ENCODE assay signal across 21 cellular contexts in the genomic region with DNA sequence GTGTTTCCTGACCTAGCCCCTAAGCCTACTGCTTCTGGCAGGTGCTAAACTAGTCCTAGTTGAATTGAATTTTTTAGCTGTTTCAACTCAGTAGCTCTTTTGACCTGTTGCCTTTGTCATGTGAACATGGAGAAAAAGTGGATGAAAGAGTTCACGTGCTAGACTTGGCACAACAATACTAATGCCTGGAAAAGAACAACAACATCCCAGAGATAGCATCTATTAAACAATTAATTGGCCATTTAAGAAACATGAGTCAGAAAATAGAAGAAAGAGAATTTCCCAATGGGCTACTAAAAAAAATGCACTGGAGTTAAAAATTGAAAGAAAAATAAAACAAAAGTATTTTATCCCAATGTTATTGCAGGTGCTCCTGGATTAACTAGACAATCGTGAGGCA. TPM values are rescaled to one million over a fixed set of nuclear protein-coding genes. Genes with fewer than 3 reads are reported as not detected.
DNase-seq lines count a peak whose midpoint lies in the region; ATAC-seq, FAIRE-seq and TF ChIP-seq lines count a peak whose summit lies in the region.
"Had no signal": no experiment of that assay in that cellular context is flagged by ENCODE, and none has a peak within 500 bp of the region (broad histone marks: within the 10 kb centered on the region; RNA-seq: fewer than 3 reads in every experiment).

No MANE protein-coding gene starts in this region.

- BruUV-seq in K562 (replicated peaks; lab: Mats Ljungman, UMichigan), result no TSS peak

- no peaks in the 10 kb centered on the region for H3K9me3 ChIP-seq in K562 (replicated peaks; ENCODE audit: control insufficient read depth, insufficient read depth, low read depth, low read length)
- H3K9me3 ChIP-seq: BE2C had no signal

- intact Hi-C loops in K562 (cut with micrococcal nuclease), result no loop called here
- intact Hi-C loops in sciatic nerve (cut with DNase I), result no loop called here

- no peak overlapping the region for H3K27ac ChIP-seq in K562 (ENCODE audit: extremely low read depth, low read depth, low read length)
- H3K27ac ChIP-seq: GM23248, HL-60 had no signal

- ATAC-seq in K562 (no peak), sciatic nerve (peak; percentile 61), HG03175 (IDR thresholded peaks at IDR 0.05; ENCODE audit: unreplicated experiment) (no peak), GM18868 (IDR thresholded peaks at IDR 0.05; ENCODE audit: unreplicated experiment) (no peak)

- no peak overlapping the region for H3K4me2 ChIP-seq in K562 (ENCODE audit: insufficient read depth, low read length)

- no peaks in the 10 kb centered on the region for H3K79me2 ChIP-seq in K562 (ENCODE audit: control insufficient read depth, insufficient read depth, low read length)

- no peak overlapping the region for H3K9ac ChIP-seq in K562 (ENCODE audit: insufficient read depth in 1 of 2, low read depth in 2 of 2, low read length in 2 of 2)
- H3K9ac ChIP-seq: GM23248 had no signal

- POLR2A ChIA-PET in K562 (lab: Yijun Ruan, JAX), result interaction anchor here (0.7 to 7.2 kb wide), 5 partner anchors 13 to 223 kb away, joined by 3 to 37 read pairs (median 3); no protein-coding TSS in a partner anchor

- no peaks in the 10 kb centered on the region for H4K20me1 ChIP-seq in K562 (replicated peaks; ENCODE audit: control insufficient read depth, insufficient read depth, low read length)

- no peak for TF ChIP-seq RAD21 in K562 (CRISPR knock-in tag; conservative IDR thresholded peaks at IDR 0.05 in 1 of 2, IDR thresholded peaks at IDR 0.05 in 1 of 2)

- TF ChIP-seq EP300 in K562 (IDR thresholded peaks at IDR 0.05; ENCODE audit: low read length), result no peak

- no peaks in the 10 kb centered on the region for H3K36me3 ChIP-seq in K562 (ENCODE audit: control insufficient read depth, insufficient read depth, low read length)
- H3K36me3 ChIP-seq: BE2C, HAP-1 had no signal

- no peaks in the 10 kb centered on the region; a peak in 2 of 5 replicates for H3K4me1 ChIP-seq in K562 (replicated peaks in 1 of 2; ENCODE audit: control insufficient read depth in 2 of 2, insufficient read depth in 2 of 2, low read length in 2 of 2)
- H3K4me1 ChIP-seq: BE2C, HAP-1 had no signal

- H3K9me1 ChIP-seq in K562 (ENCODE audit: control insufficient read depth, insufficient read depth, low read length), result no peaks in the 10 kb centered on the region

- CTCF ChIA-PET in K562 (lab: Yijun Ruan, JAX; ENCODE audit: low intra/inter-chr PET ratio), result no interaction called here

- no peak overlapping the region for H3K4me3 ChIP-seq in K562
- H3K4me3 ChIP-seq in fibroblast of villous mesenchyme (ENCODE audit: low read depth, low read length), result no peak overlapping the region
- H3K4me3 ChIP-seq: GM23248, HAP-1 had no signal

- DNase-seq in K562 (ENCODE audit: extremely low read depth in 1 of 4, low spot score in 3 of 4), result no peak
- DNase-seq in dermis microvascular lymphatic vessel endothelial cell (ENCODE audit: low read depth in 2 of 2), result peak; percentile 83 to 92
- DNase-seq in fibroblast of villous mesenchyme (ENCODE audit: low read depth), result peak; percentile 36
- DNase-seq in sciatic nerve (ENCODE audit: low spot score), result no peak
- no peak for DNase-seq in NCI-H146 (lab: John Stamatoyannopoulos, UW)
- DNase-seq: ACHN; BE2C; C1 segment of cervical spinal cord; CD4-positive, alpha-beta T cell; DMS153; DMS79; GF-D8; GM23248; IMR-90; KBM-7 had no signal

- no peak overlapping the region for H2AFZ ChIP-seq in K562 (ENCODE audit: low read depth, low read length)
- H2AFZ ChIP-seq: GM23248 had no signal

- TF ChIP-seq CTCF in K562 (IDR thresholded peaks at IDR 0.05 in 2 of 3, conservative IDR thresholded peaks at IDR 0.05 in 1 of 3; ENCODE audit: insufficient read depth in 2 of 3, low read depth in 1 of 3, low read length in 3 of 3) (no peak), fibroblast of villous mesenchyme (IDR thresholded peaks at IDR 0.05; ENCODE audit: insufficient read depth, low read depth, low read length) (no peak)

- in situ Hi-C loops in K562 (cut with MboI), result no loop called here

- TF ChIP-seq POLR2A in K562 (conservative IDR thresholded peaks at IDR 0.05), result no peak

- no peak for FAIRE-seq in K562 (lab: Jason Lieb, UNC)
- FAIRE-seq: A204.1, GM19239 had no signal

- WGBS in K562 (ENCODE audit: insufficient coverage, low coverage, missing lambda C conversion rate), result 39% methylated on average over 2 of the region's 2 CpGs

- no peaks in the 10 kb centered on the region for H3K27me3 ChIP-seq in K562 (ENCODE audit: control insufficient read depth in 2 of 2, insufficient read depth in 2 of 2, low read length in 2 of 2)
- H3K27me3 ChIP-seq: BE2C had no signal

TF ChIP-seq in K562, 482 proteins besides CTCF, POLR2A, EP300 and RAD21:
- TF ChIP-seq, protein P1, sequence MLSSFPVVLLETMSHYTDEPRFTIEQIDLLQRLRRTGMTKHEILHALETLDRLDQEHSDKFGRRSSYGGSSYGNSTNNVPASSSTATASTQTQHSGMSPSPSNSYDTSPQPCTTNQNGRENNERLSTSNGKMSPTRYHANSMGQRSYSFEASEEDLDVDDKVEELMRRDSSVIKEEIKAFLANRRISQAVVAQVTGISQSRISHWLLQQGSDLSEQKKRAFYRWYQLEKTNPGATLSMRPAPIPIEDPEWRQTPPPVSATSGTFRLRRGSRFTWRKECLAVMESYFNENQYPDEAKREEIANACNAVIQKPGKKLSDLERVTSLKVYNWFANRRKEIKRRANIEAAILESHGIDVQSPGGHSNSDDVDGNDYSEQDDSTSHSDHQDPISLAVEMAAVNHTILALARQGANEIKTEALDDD (IDR thresholded peaks at IDR 0.05), result peak; percentile 23; the same call in 1 of the 2 replicates
- TF ChIP-seq, protein P2, sequence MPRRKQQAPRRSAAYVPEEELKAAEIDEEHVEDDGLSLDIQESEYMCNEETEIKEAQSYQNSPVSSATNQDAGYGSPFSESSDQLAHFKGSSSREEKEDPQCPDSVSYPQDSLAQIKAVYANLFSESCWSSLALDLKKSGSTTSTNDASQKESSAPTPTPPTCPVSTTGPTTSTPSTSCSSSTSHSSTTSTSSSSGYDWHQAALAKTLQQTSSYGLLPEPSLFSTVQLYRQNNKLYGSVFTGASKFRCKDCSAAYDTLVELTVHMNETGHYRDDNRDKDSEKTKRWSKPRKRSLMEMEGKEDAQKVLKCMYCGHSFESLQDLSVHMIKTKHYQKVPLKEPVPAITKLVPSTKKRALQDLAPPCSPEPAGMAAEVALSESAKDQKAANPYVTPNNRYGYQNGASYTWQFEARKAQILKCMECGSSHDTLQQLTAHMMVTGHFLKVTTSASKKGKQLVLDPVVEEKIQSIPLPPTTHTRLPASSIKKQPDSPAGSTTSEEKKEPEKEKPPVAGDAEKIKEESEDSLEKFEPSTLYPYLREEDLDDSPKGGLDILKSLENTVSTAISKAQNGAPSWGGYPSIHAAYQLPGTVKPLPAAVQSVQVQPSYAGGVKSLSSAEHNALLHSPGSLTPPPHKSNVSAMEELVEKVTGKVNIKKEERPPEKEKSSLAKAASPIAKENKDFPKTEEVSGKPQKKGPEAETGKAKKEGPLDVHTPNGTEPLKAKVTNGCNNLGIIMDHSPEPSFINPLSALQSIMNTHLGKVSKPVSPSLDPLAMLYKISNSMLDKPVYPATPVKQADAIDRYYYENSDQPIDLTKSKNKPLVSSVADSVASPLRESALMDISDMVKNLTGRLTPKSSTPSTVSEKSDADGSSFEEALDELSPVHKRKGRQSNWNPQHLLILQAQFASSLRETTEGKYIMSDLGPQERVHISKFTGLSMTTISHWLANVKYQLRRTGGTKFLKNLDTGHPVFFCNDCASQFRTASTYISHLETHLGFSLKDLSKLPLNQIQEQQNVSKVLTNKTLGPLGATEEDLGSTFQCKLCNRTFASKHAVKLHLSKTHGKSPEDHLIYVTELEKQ (CRISPR knock-in tag; IDR thresholded peaks at IDR 0.05), result no peak
- TF ChIP-seq ZNF12 (CRISPR knock-in tag; IDR thresholded peaks at IDR 0.05), result no peak

RNA-seq across cellular contexts. Expression of a gene that starts 17.8 kb away (rescaled TPM):
- total RNA-seq in K562 (2011; cell fraction: chromatin; rRNA removed; ENCODE audit: low replicate concordance), result 17.4 and 20.0 TPM in 2 replicates
- total RNA-seq in K562 (2011; cell fraction: nucleolus; rRNA removed), result 19.7 and 20.5 TPM in 2 replicates
- total RNA-seq in K562 (2011; cell fraction: nucleoplasm; rRNA removed), result 23.1 and 28.9 TPM in 2 replicates
- total RNA-seq in K562 (2014; rRNA removed) (78.7 and 83.9 TPM in 2 replicates), K562 (2014; rRNA removed; fragmentation: Illumina TruSeq; extraction: Trizol) (26.2 and 32.8 TPM in 2 replicates), K562 (2015; rRNA removed; fragmentation: Illumina TruSeq; extraction: Trizol) (21.3 and 22.2 TPM in 2 replicates), K562 (2021) (96.1 and 108 TPM in 2 replicates), dermis microvascular lymphatic vessel endothelial cell (40.4 and 84.3 TPM in 2 replicates), fibroblast of villous mesenchyme (50.3 and 58.7 TPM in 2 replicates), sciatic nerve (21.5 TPM)
- polyA plus RNA-seq in K562 (2011; rRNA removed) (16.0 and 25.4 TPM in 2 replicates), K562 (2014; fragmentation: Illumina TruSeq; extraction: Trizol) (23.2 and 39.7 TPM in 2 replicates), K562 (2014; fragmentation: Nextera tagmentation; extraction: Ambion mirVana) (1 to 10 TPM; 5.7 to 7.7 TPM), K562 (2014; rRNA removed) (59.1 and 61.3 TPM in 2 replicates)
- 20.8 and 43.7 TPM in 2 replicates for polyA plus RNA-seq in K562 (2011; cell fraction: cytosol; rRNA removed)
- 17.5 and 23.9 TPM in 2 replicates for polyA plus RNA-seq in K562 (2011; cell fraction: nucleus; rRNA removed)
- polyA plus RNA-seq in K562 (2012), result 59.3 and 80.9 TPM in 2 replicates
- 11.8 and 13.3 TPM in 2 replicates for polyA minus RNA-seq in K562 (2011; rRNA and poly(A)+ RNA removed)
- 14.5 and 18.4 TPM in 2 replicates for polyA minus RNA-seq in K562 (2011; cell fraction: cytosol; rRNA and poly(A)+ RNA removed)
- polyA minus RNA-seq in K562 (2011; cell fraction: nucleus; rRNA and poly(A)+ RNA removed), result 16.4 and 23.1 TPM in 2 replicates

Comparison
In these comparisons a context has a peak if more than half of its experiments do, and no peak if none do; other contexts are left out.
1. DNase-seq: peak in dermis microvascular lymphatic vessel endothelial cell (2 of 2) and fibroblast of villous mesenchyme (single experiment); none in K562 (0 of 4), sciatic nerve (single experiment) and NCI-H146 (single experiment).